4 cellular contexts compared by ENCODE assay signal in the genomic region with DNA sequence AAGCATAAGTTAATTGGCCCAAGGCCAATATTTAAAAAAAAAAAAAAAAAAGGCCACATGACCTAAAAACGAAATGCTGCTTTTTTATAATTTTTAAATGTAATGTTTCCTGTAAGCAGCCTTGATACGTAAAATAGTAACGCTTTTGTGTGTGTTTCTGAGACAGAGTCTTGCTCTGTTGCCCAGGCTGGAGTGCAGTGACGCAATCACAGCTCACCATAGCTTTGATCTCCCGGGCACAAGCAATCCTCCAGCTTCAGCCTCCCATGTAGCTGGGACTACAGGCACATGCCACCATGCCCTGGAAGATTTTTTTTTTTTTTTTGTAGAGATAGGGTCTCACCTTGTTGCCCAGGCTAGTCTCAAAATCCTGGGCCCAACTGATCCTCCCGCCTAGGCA.
TF ChIP-seq lines count a peak whose summit lies in the region.

No MANE protein-coding gene starts in this region.

TF ChIP-seq in HepG2, 621 proteins besides CTCF, POLR2A, EP300 and RAD21:
- TF ChIP-seq ZNF121 (CRISPR knock-in tag; IDR thresholded peaks at IDR 0.05) (peak; percentile 42; the same call in 1 of the 2 replicates), ZNF713 (CRISPR knock-in tag; IDR thresholded peaks at IDR 0.05) (no peak), CEBPB (IDR thresholded peaks at IDR 0.05; ENCODE audit: borderline replicate concordance, low read depth, low read length) (peak; percentile 57; the same call in 1 of the 2 replicates)
- TF ChIP-seq, protein P1, sequence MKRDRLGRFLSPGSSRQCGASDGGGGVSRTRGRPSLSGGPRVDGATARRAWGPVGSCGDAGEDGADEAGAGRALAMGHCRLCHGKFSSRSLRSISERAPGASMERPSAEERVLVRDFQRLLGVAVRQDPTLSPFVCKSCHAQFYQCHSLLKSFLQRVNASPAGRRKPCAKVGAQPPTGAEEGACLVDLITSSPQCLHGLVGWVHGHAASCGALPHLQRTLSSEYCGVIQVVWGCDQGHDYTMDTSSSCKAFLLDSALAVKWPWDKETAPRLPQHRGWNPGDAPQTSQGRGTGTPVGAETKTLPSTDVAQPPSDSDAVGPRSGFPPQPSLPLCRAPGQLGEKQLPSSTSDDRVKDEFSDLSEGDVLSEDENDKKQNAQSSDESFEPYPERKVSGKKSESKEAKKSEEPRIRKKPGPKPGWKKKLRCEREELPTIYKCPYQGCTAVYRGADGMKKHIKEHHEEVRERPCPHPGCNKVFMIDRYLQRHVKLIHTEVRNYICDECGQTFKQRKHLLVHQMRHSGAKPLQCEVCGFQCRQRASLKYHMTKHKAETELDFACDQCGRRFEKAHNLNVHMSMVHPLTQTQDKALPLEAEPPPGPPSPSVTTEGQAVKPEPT (CRISPR knock-in tag; IDR thresholded peaks at IDR 0.05; ENCODE audit: low read depth): no peak
- TF ChIP-seq, protein P2, sequence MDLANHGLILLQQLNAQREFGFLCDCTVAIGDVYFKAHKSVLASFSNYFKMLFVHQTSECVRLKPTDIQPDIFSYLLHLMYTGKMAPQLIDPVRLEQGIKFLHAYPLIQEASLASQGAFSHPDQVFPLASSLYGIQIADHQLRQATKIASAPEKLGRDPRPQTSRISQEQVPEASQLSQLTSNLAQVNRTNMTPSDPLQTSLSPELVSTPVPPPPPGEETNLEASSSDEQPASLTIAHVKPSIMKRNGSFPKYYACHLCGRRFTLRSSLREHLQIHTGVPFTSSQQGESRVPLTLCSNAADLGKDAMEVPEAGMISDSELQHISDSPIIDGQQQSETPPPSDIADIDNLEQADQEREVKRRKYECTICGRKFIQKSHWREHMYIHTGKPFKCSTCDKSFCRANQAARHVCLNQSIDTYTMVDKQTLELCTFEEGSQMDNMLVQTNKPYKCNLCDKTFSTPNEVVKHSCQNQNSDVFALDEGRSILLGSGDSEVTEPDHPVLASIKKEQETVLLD (CRISPR knock-in tag; IDR thresholded peaks at IDR 0.05; ENCODE audit: low read depth): no peak

TF ChIP-seq in IMR-90, 13 proteins besides CTCF, POLR2A, EP300 and RAD21:
- TF ChIP-seq BHLHE40 (IDR thresholded peaks at IDR 0.05; ENCODE audit: low read depth, low read length): no peak
- TF ChIP-seq CEBPB (IDR thresholded peaks at IDR 0.05; ENCODE audit: low read depth, low read length): peak; percentile 60

TF ChIP-seq in WTC11, 78 proteins besides CTCF, POLR2A, EP300 and RAD21:
- TF ChIP-seq, protein P3, sequence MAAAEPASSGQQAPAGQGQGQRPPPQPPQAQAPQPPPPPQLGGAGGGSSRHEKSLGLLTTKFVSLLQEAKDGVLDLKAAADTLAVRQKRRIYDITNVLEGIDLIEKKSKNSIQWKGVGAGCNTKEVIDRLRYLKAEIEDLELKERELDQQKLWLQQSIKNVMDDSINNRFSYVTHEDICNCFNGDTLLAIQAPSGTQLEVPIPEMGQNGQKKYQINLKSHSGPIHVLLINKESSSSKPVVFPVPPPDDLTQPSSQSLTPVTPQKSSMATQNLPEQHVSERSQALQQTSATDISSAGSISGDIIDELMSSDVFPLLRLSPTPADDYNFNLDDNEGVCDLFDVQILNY (CRISPR knock-in tag; IDR thresholded peaks at IDR 0.05): no peak
- peak; percentile 77; the same call in 1 of the 2 replicates for TF ChIP-seq ZNF121 (CRISPR knock-in tag; IDR thresholded peaks at IDR 0.05)
- TF ChIP-seq ZBTB21 (CRISPR knock-in tag; IDR thresholded peaks at IDR 0.05; ENCODE audit: borderline replicate concordance): no peak
- TF ChIP-seq, protein P4, sequence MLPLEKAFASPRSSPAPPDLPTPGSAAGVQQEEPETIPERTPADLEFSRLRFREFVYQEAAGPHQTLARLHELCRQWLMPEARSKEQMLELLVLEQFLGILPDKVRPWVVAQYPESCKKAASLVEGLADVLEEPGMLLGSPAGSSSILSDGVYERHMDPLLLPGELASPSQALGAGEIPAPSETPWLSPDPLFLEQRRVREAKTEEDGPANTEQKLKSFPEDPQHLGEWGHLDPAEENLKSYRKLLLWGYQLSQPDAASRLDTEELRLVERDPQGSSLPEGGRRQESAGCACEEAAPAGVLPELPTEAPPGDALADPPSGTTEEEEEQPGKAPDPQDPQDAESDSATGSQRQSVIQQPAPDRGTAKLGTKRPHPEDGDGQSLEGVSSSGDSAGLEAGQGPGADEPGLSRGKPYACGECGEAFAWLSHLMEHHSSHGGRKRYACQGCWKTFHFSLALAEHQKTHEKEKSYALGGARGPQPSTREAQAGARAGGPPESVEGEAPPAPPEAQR (CRISPR knock-in tag; IDR thresholded peaks at IDR 0.05): no peak
TF ChIP-seq in WTC11: peak in this region for 1.

TF ChIP-seq in H1, 55 proteins besides CTCF, POLR2A, EP300 and RAD21:
- TF ChIP-seq NRF1 (IDR thresholded peaks at IDR 0.05; ENCODE audit: low read depth, low read length): no peak
- peak; percentile 77 for TF ChIP-seq CEBPB (IDR thresholded peaks at IDR 0.05; ENCODE audit: low read depth, low read length)
